In the genomic region with DNA sequence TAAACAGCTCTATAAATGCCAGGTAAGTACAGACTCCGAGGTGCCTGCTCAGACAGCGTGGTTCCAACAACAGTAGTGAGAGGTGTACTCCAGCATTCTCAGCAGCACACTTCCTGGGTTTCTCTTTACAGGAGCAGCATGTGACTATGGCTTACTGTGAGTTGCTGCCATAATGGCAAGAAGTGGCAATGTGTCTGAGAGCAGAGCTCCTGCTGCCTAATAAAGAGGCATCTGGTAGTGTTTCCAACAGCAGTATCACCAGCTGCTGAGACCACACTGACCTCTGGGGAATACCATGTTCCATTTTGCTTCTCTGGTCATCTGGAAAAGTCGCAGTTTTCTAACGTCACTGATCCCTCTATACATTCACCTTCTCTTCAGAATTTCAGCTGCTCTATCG, we compare ENCODE assay signal across 11 cellular contexts.
DNase-seq lines count a peak whose midpoint lies in the region; ATAC-seq and TF ChIP-seq lines count a peak whose summit lies in the region.
"Had no signal": no experiment of that assay in that cellular context is flagged by ENCODE, and none has a peak within 500 bp of the region (broad histone marks: within the 10 kb centered on the region; RNA-seq: fewer than 3 reads in every experiment).

No MANE protein-coding gene starts in this region.

- intact Hi-C loops in adrenal gland (cut with DNase I) = no loop called here

- H3K36me3 ChIP-seq in hepatocyte (replicated peaks; ENCODE audit: insufficient read depth, low read depth) = no peaks in the 10 kb centered on the region
- no peaks in the 10 kb centered on the region for H3K36me3 ChIP-seq in adrenal gland (replicated peaks in 1 of 2)
- H3K36me3 ChIP-seq: cardiac muscle cell, SJSA1, thoracic aorta had no signal

- WGBS in hepatocyte (ENCODE audit: low lambda C conversion rate, missing lambda C conversion rate) = 65% methylated on average over 5 of the region's 5 CpGs
- WGBS in adrenal gland, 4 donors = 72 to 77% (median 74%) methylated on average over 5 of the region's 5 CpGs

- peak; percentile 50 for ATAC-seq in GM18519 (IDR thresholded peaks at IDR 0.05; ENCODE audit: low FRiP score, unreplicated experiment)
- peak; percentile 49 for ATAC-seq in HG03159 (IDR thresholded peaks at IDR 0.05; ENCODE audit: unreplicated experiment)
- ATAC-seq in GM21515 (IDR thresholded peaks at IDR 0.05; ENCODE audit: unreplicated experiment) = no peak
- ATAC-seq in omental fat pad (ENCODE audit: low FRiP score) = no peak

- no peaks in the 10 kb centered on the region for H3K4me1 ChIP-seq in hepatocyte (ENCODE audit: insufficient read depth)
- no peaks in the 10 kb centered on the region for H3K4me1 ChIP-seq in adrenal gland (replicated peaks in 1 of 2)
- H3K4me1 ChIP-seq: SJSA1 had no signal

- H3K27ac ChIP-seq in hepatocyte = no peak overlapping the region
- no peak overlapping the region for H3K27ac ChIP-seq in adrenal gland
- H3K27ac ChIP-seq: cardiac muscle cell, SJSA1, thoracic aorta had no signal

- H3K9me3 ChIP-seq in hepatocyte (ENCODE audit: low read depth) (no peaks in the 10 kb centered on the region), adrenal gland (replicated peaks in 1 of 3) (no peaks in the 10 kb centered on the region)
- H3K9me3 ChIP-seq: SJSA1, thoracic aorta had no signal

- H3K4me3 ChIP-seq in hepatocyte (no peak overlapping the region), adrenal gland (no peak overlapping the region)
- H3K4me3 ChIP-seq: cardiac muscle cell, SJSA1, thoracic aorta had no signal

- H3K27me3 ChIP-seq in hepatocyte = no peaks in the 10 kb centered on the region
- H3K27me3 ChIP-seq in adrenal gland = no peaks in the 10 kb centered on the region
- H3K27me3 ChIP-seq: cardiac muscle cell, SJSA1 had no signal

- DNase-seq in NCI-H510A treated with DMSO at 0.1 percent for 48 hours (lab: John Stamatoyannopoulos, UW) (peak; percentile 24), hepatocyte (ENCODE audit: low spot score) (no peak), omental fat pad (ENCODE audit: low spot score) (no peak), foreskin melanocyte (no peak), adrenal gland (no peak)

- H3K4me2 ChIP-seq in hepatocyte = peak overlapping the region; percentile 5

- no peaks in the 10 kb centered on the region for H4K20me1 ChIP-seq in hepatocyte (ENCODE audit: insufficient read depth, poor library complexity, severe bottlenecking)

- H3K79me2 ChIP-seq in hepatocyte = no peaks in the 10 kb centered on the region

- H3K9me2 ChIP-seq in hepatocyte (replicated peaks; ENCODE audit: insufficient read depth) = no peaks in the 10 kb centered on the region

- no peak for TF ChIP-seq POLR2A in adrenal gland (IDR thresholded peaks at IDR 0.05)

- TF ChIP-seq CTCF in hepatocyte (IDR thresholded peaks at IDR 0.05; ENCODE audit: poor library complexity) (no peak), omental fat pad (IDR thresholded peaks at IDR 0.05) (no peak), adrenal gland (IDR thresholded peaks at IDR 0.05) (no peak)

- H2AFZ ChIP-seq in hepatocyte = no peak overlapping the region

Comparison
In these comparisons a context has a peak if more than half of its experiments do, and no peak if none do; other contexts are left out.
1. ATAC-seq: peak in GM18519 (single experiment) and HG03159 (single experiment); none in GM21515 (single experiment) and omental fat pad (single experiment).